ENCODE assay signal across 23 cellular contexts in the genomic region with DNA sequence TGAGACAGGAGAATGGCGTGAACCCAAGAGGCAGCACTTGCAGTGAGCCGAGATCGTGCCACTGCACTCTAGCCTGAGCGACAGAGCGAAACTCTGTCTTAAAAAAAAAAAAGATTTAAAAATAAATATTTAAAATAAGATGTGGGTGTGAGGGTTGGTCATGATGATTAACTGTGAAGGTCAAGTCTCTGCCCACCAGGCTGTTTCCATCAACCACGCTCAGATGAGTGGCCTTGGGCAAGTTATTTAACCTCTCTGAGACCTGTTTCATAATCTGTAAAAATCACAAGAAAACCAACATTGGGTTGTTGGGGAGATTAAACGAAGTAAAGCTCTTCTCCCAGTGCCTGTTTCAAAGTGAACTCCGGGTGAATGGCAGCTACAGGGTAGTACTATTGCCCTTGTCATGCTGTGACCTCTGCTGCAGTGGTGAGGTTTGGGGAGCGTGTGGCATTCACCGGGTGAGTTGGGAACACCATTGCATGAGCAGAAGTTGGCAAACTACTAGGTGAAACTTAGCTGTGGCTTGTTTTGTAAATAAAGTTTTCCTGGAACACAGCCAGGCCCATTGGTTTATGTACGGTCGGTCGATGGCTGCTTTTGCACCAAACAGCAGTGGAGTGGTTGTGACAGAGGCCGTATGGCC.
DNase-seq lines count a peak whose midpoint lies in the region; ATAC-seq, FAIRE-seq and TF ChIP-seq lines count a peak whose summit lies in the region.
"Had no signal": no experiment of that assay in that cellular context is flagged by ENCODE, and none has a peak within 500 bp of the region (broad histone marks: within the 10 kb centered on the region; RNA-seq: fewer than 3 reads in every experiment).

No MANE protein-coding gene starts in this region.

- H3K36me3 ChIP-seq in GM23338 (ENCODE audit: insufficient read depth), result no peaks in the 10 kb centered on the region
- no peaks in the 10 kb centered on the region for H3K36me3 ChIP-seq in liver (ENCODE audit: control insufficient read depth in 4 of 4, insufficient read depth in 3 of 4, low read depth in 1 of 4, low read length in 3 of 4)
- H3K36me3 ChIP-seq: BLaER1 treated with 17β-estradiol and CSF1 and Interleukin-3, amounts not matched to agents 10 nM and 100 nM; esophagus muscularis mucosa; gastrocnemius medialis; neutrophil; vagina had no signal

- no peak overlapping the region for H3K4me3 Mint-ChIP-seq in GM23338
- peak overlapping the region in 1 of 2 donors; percentile 41 for H3K4me3 Mint-ChIP-seq in stimulated activated naive B cell treated with anti-CD40 and anti-IgM and Interleukin-4, amounts not matched to agents 10 μg/mL and 1 μg/mL and 100 μg/mL, for 72 hours
- H3K4me3 Mint-ChIP-seq: brain had no signal

- peak overlapping the region; percentile 53 for H3K4me2 ChIP-seq in GM23338
- H3K4me2 ChIP-seq: BLaER1 treated with 17β-estradiol and CSF1 and Interleukin-3, amounts not matched to agents 10 nM and 100 nM; KMS-11 had no signal

- no peaks in the 10 kb centered on the region for H4K20me1 ChIP-seq in GM23338 (replicated peaks; ENCODE audit: insufficient read depth)
- H4K20me1 ChIP-seq: BLaER1 treated with 17β-estradiol and CSF1 and Interleukin-3, amounts not matched to agents 10 nM and 100 nM had no signal

- H3K4me1 ChIP-seq in GM23338 (ENCODE audit: insufficient read depth) (peaks cover 17% of the 10 kb centered on the region), liver (ENCODE audit: control insufficient read depth in 4 of 4, insufficient read depth in 4 of 4, low read length in 3 of 4) (peaks cover 0 to 17% (median 9%) of the 10 kb centered on the region in 4 donors)
- H3K4me1 ChIP-seq: BLaER1 treated with 17β-estradiol and CSF1 and Interleukin-3, amounts not matched to agents 10 nM and 100 nM; gastrocnemius medialis had no signal

- H3K4me1 Mint-ChIP-seq in GM23338, result peaks cover 22% of the 10 kb centered on the region
- peaks cover 8 to 13% of the 10 kb centered on the region in 2 donors for H3K4me1 Mint-ChIP-seq in stimulated activated naive B cell treated with anti-CD40 and anti-IgM and Interleukin-4, amounts not matched to agents 10 μg/mL and 1 μg/mL and 100 μg/mL, for 72 hours

- H3K27me3 Mint-ChIP-seq in GM23338 (ENCODE audit: insufficient read depth, low read depth, poor library complexity), result peaks cover 5% of the 10 kb centered on the region
- peaks cover 0 to 5% of the 10 kb centered on the region in 2 donors for H3K27me3 Mint-ChIP-seq in stimulated activated naive B cell treated with anti-CD40 and anti-IgM and Interleukin-4, amounts not matched to agents 10 μg/mL and 1 μg/mL and 100 μg/mL, for 72 hours

- no peaks in the 10 kb centered on the region for H3F3A ChIP-seq in GM23338 (replicated peaks; ENCODE audit: low read depth)

- H3K79me2 ChIP-seq in GM23338 (replicated peaks; ENCODE audit: insufficient read depth), result no peaks in the 10 kb centered on the region

- H3K36me3 Mint-ChIP-seq in GM23338 (ENCODE audit: low read depth), result peaks cover 3% of the 10 kb centered on the region; the same call in 2 of the 3 replicates
- H3K36me3 Mint-ChIP-seq in stimulated activated naive B cell treated with anti-CD40 and anti-IgM and Interleukin-4, amounts not matched to agents 10 μg/mL and 1 μg/mL and 100 μg/mL, for 72 hours, result no peaks in the 10 kb centered on the region
- H3K36me3 Mint-ChIP-seq: brain had no signal

- no peak overlapping the region for H3K9ac ChIP-seq in liver (ENCODE audit: low read depth in 1 of 2, low read length in 2 of 2)
- H3K9ac ChIP-seq: BLaER1 treated with 17β-estradiol and CSF1 and Interleukin-3, amounts not matched to agents 10 nM and 100 nM; KMS-11 had no signal

- H3K9me3 Mint-ChIP-seq in GM23338, result peaks cover 6% of the 10 kb centered on the region
- no peaks in the 10 kb centered on the region for H3K9me3 Mint-ChIP-seq in stimulated activated naive B cell treated with anti-CD40 and anti-IgM and Interleukin-4, amounts not matched to agents 10 μg/mL and 1 μg/mL and 100 μg/mL, for 72 hours
- H3K9me3 Mint-ChIP-seq: brain had no signal

- no peak for DNase-seq in GM23338 (ENCODE audit: low spot score)
- DNase-seq in stimulated activated naive B cell treated with anti-CD40 and anti-IgM and Interleukin-4, amounts not matched to agents 10 μg/mL and 1 μg/mL and 100 μg/mL, for 72 hours, result no peak
- DNase-seq in HTR-8/SVneo (ENCODE audit: insufficient read length, low spot score), result no peak
- DNase-seq: activated naive CD4-positive, alpha-beta T cell; activated T-cell treated with anti-CD3 and anti-CD28 coated beads, Interleukin-2, amount 50 U/mL, for 48 hours; gastrocnemius medialis; NCI-H1436; NCI-H2171 treated with DMSO at 0.1 percent for 48 hours; NCI-H526 had no signal

- H3K9me3 ChIP-seq in liver (ENCODE audit: control insufficient read depth in 4 of 4, low read length in 3 of 4), result no peaks in the 10 kb centered on the region
- H3K9me3 ChIP-seq: BLaER1 treated with 17β-estradiol and CSF1 and Interleukin-3, amounts not matched to agents 10 nM and 100 nM; esophagus muscularis mucosa; gastrocnemius medialis; neutrophil; vagina had no signal

- peak overlapping the region; percentile 88 for H2AFZ ChIP-seq in GM23338

- 43% methylated on average over 14 of the region's 14 CpGs for WGBS in liver

- H3K27ac ChIP-seq in GM23338 (ENCODE audit: low read depth), result no peak overlapping the region
- peak overlapping the region; percentile 77 for H3K27ac ChIP-seq in VCaP
- H3K27ac ChIP-seq in liver (ENCODE audit: low read depth in 1 of 2, low read length in 2 of 2), result peak overlapping the region; percentile 82 to 86
- H3K27ac ChIP-seq: BLaER1 treated with 17β-estradiol and CSF1 and Interleukin-3, amounts not matched to agents 10 nM and 100 nM; gastrocnemius medialis; KMS-11; neutrophil; RWPE1; skin epidermis; vagina had no signal

- no peaks in the 10 kb centered on the region for H3K9me2 ChIP-seq in GM23338 (ENCODE audit: insufficient read depth)

- ATAC-seq in GM23338 (peak; percentile 13; the same call in 1 of the 3 replicates), GM18519 (IDR thresholded peaks at IDR 0.05; ENCODE audit: low FRiP score, unreplicated experiment) (no peak), HG02981 (IDR thresholded peaks at IDR 0.05; ENCODE audit: unreplicated experiment) (no peak), GM21737 (IDR thresholded peaks at IDR 0.05; ENCODE audit: unreplicated experiment) (no peak)
- peak; percentile 61 to 70 for ATAC-seq in stimulated activated naive B cell treated with anti-CD40 and anti-IgM and Interleukin-4, amounts not matched to agents 10 μg/mL and 1 μg/mL and 100 μg/mL, for 72 hours (replicated peaks)
- ATAC-seq: gastrocnemius medialis had no signal

- H3K27ac Mint-ChIP-seq in GM23338, result no peak overlapping the region
- no peak overlapping the region for H3K27ac Mint-ChIP-seq in stimulated activated naive B cell treated with anti-CD40 and anti-IgM and Interleukin-4, amounts not matched to agents 10 μg/mL and 1 μg/mL and 100 μg/mL, for 72 hours
- H3K27ac Mint-ChIP-seq: brain had no signal

- no peak overlapping the region for H3K4me3 ChIP-seq in GM23338
- no peak overlapping the region for H3K4me3 ChIP-seq in liver (ENCODE audit: low read depth in 1 of 3, low read length in 3 of 3)
- H3K4me3 ChIP-seq: BLaER1 treated with 17β-estradiol and CSF1 and Interleukin-3, amounts not matched to agents 10 nM and 100 nM; esophagus muscularis mucosa; gastrocnemius medialis; skin epidermis; vagina had no signal

- TF ChIP-seq CTCF in GM23338 (conservative IDR thresholded peaks at IDR 0.05; ENCODE audit: low read depth in 2 of 2), result no peak
- TF ChIP-seq CTCF in VCaP (conservative IDR thresholded peaks at IDR 0.05), result no peak
- no peak for TF ChIP-seq CTCF in liver (IDR thresholded peaks at IDR 0.05; ENCODE audit: low read depth, low read length, missing input control)

- FAIRE-seq in HTR-8/SVneo (lab: Jason Lieb, UNC), result no peak
- FAIRE-seq: keratinocyte had no signal

- peak; percentile 61 to 68 for TF ChIP-seq RAD21 in liver (IDR thresholded peaks at IDR 0.05)

- no peaks in the 10 kb centered on the region for H3K27me3 ChIP-seq in GM23338 (ENCODE audit: insufficient read depth)
- H3K27me3 ChIP-seq in liver (ENCODE audit: control insufficient read depth in 4 of 4, insufficient read depth in 4 of 4, low read length in 3 of 4), result no peaks in the 10 kb centered on the region
- H3K27me3 ChIP-seq: BLaER1 treated with 17β-estradiol and CSF1 and Interleukin-3, amounts not matched to agents 10 nM and 100 nM; esophagus muscularis mucosa; gastrocnemius medialis; neutrophil; vagina had no signal

TF ChIP-seq in GM23338, 12 proteins besides CTCF, POLR2A, EP300 and RAD21:
- TF ChIP-seq, protein P1, sequence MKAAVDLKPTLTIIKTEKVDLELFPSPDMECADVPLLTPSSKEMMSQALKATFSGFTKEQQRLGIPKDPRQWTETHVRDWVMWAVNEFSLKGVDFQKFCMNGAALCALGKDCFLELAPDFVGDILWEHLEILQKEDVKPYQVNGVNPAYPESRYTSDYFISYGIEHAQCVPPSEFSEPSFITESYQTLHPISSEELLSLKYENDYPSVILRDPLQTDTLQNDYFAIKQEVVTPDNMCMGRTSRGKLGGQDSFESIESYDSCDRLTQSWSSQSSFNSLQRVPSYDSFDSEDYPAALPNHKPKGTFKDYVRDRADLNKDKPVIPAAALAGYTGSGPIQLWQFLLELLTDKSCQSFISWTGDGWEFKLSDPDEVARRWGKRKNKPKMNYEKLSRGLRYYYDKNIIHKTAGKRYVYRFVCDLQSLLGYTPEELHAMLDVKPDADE (IDR thresholded peaks at IDR 0.05), result no peak
- no peak for TF ChIP-seq EZH2 (IDR thresholded peaks at IDR 0.05; ENCODE audit: low read depth, unreplicated experiment)
- TF ChIP-seq ZNF331 (CRISPR knock-in tag; IDR thresholded peaks at IDR 0.05; ENCODE audit: low read depth), result no peak
- no peak for TF ChIP-seq STAT1 (IDR thresholded peaks at IDR 0.05; ENCODE audit: unreplicated experiment)

TF ChIP-seq in liver, 16 proteins besides CTCF, POLR2A, EP300 and RAD21 (continues in another document):
- TF ChIP-seq RXRA (IDR thresholded peaks at IDR 0.05) (peak; percentile 99), GABPA (IDR thresholded peaks at IDR 0.05 in 1 of 2, conservative IDR thresholded peaks at IDR 0.05 in 1 of 2) (peak in 1 of 2 donors; percentile 23), FOXA1 (IDR thresholded peaks at IDR 0.05) (peak; percentile 84), JUND (IDR thresholded peaks at IDR 0.05) (peak; percentile 51 to 76), HNF4G (IDR thresholded peaks at IDR 0.05) (peak; percentile 46), FOXA2 (IDR thresholded peaks at IDR 0.05) (peak; percentile 85)

Comparison
In these comparisons a context has a peak if more than half of its experiments do, and no peak if none do; other contexts are left out.
1. ATAC-seq: peak in GM23338 (single experiment) and stimulated activated naive B cell treated with anti-CD40 and anti-IgM and Interleukin-4, amounts not matched to agents 10 μg/mL and 1 μg/mL and 100 μg/mL, for 72 hours (2 of 2); none in GM18519 (single experiment), HG02981 (single experiment) and GM21737 (single experiment).